Comparison of ENCODE assay signal across 24 cellular contexts in the genomic region with DNA sequence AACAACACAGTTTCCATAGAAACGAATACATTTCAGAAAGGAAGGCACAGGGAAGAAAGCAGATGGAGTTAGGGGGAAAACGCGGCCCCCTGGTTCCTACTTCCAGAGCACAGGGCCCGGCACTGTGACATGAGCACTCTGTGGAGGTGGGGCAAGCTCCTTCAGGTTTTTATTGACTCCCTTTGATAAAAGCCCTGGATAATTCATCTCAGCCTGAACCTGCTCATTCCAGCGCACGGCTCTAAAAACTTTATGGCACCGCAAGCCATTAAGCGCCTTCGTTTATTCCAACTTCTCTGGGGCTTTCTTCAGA.
"Had no signal": no experiment of that assay in that cellular context is flagged by ENCODE, and none has a peak within 500 bp of the region (broad histone marks: within the 10 kb centered on the region; RNA-seq: fewer than 3 reads in every experiment).

No MANE protein-coding gene starts in this region.

- H3K4me3 Mint-ChIP-seq: dendritic cell treated with granulocyte-macrophage colony-stimulating factor and Interleukin-4, amounts not matched to agents 40 ng/mL and 50 ng/mL, for 4 days; immature natural killer cell; natural killer cell; stimulated activated effector memory CD8-positive, alpha-beta T cell treated with anti-CD3 and anti-CD28 coated beads, Interleukin-12 subunit alpha, Interleukin-12 subunit beta, amount 100 ng/mL, for 72 hours had no signal

- H3K9me3 ChIP-seq: colonic mucosa, esophagus squamous epithelium, lower lobe of right lung, ovary, psoas muscle, sigmoid colon, stomach, thyroid gland had no signal

- H3K27ac Mint-ChIP-seq: dendritic cell treated with granulocyte-macrophage colony-stimulating factor and Interleukin-4, amounts not matched to agents 40 ng/mL and 50 ng/mL, for 4 days; immature natural killer cell; natural killer cell; stimulated activated effector memory CD8-positive, alpha-beta T cell treated with anti-CD3 and anti-CD28 coated beads, Interleukin-12 subunit alpha, Interleukin-12 subunit beta, amount 100 ng/mL, for 72 hours had no signal

- ATAC-seq: left colon; left ventricle myocardium superior; lower lobe of right lung; natural killer cell; psoas muscle; right cardiac atrium; stimulated activated effector memory CD8-positive, alpha-beta T cell treated with anti-CD3 and anti-CD28 coated beads, Interleukin-12 subunit alpha, Interleukin-12 subunit beta, amount 100 ng/mL, for 72 hours had no signal

- H3K36me3 ChIP-seq: colonic mucosa, esophagus squamous epithelium, lower lobe of right lung, ovary, sigmoid colon, stomach, thyroid gland had no signal

- H3K27ac ChIP-seq: colonic mucosa, esophagus squamous epithelium, lower lobe of right lung, ovary, psoas muscle, sigmoid colon, stomach, thyroid gland had no signal

- H3K4me1 Mint-ChIP-seq: immature natural killer cell; natural killer cell; stimulated activated effector memory CD8-positive, alpha-beta T cell treated with anti-CD3 and anti-CD28 coated beads, Interleukin-12 subunit alpha, Interleukin-12 subunit beta, amount 100 ng/mL, for 72 hours had no signal

- H3K4me3 ChIP-seq: colonic mucosa, esophagus squamous epithelium, lower lobe of right lung, ovary, psoas muscle, sigmoid colon, stomach, thyroid gland had no signal

- H3K4me1 ChIP-seq: colonic mucosa, psoas muscle, thyroid gland had no signal

- DNase-seq: colonic mucosa; effector memory CD4-positive, alpha-beta T cell; erythroblast; esophagus squamous epithelium; foreskin melanocyte; immature natural killer cell; islet precursor cell; kidney glomerular epithelial cell; left colon; left ventricle myocardium superior; lower lobe of right lung; natural killer cell; ovary; psoas muscle; right cardiac atrium; sigmoid colon; stimulated activated CD4-positive, alpha-beta T cell treated with anti-CD3 and anti-CD28 coated beads, Interleukin-2, amount 100 ng/mL, for 24 hours; stimulated activated CD4-positive, alpha-beta T cell treated with anti-CD3 and anti-CD28 coated beads, Interleukin-4, amount 100 ng/mL, for 24 hours; stimulated activated naive CD4-positive, alpha-beta T cell treated with Interleukin-2 at 50 U/mL for 16 hours; stomach; thyroid gland; trophoblast cell had no signal

- H3K27me3 ChIP-seq: colonic mucosa, ovary, thyroid gland had no signal

- H3K9me3 Mint-ChIP-seq: dendritic cell treated with granulocyte-macrophage colony-stimulating factor and Interleukin-4, amounts not matched to agents 40 ng/mL and 50 ng/mL, for 4 days; immature natural killer cell; natural killer cell; stimulated activated effector memory CD8-positive, alpha-beta T cell treated with anti-CD3 and anti-CD28 coated beads, Interleukin-12 subunit alpha, Interleukin-12 subunit beta, amount 100 ng/mL, for 72 hours had no signal

- H3K36me3 Mint-ChIP-seq: immature natural killer cell; natural killer cell; stimulated activated effector memory CD8-positive, alpha-beta T cell treated with anti-CD3 and anti-CD28 coated beads, Interleukin-12 subunit alpha, Interleukin-12 subunit beta, amount 100 ng/mL, for 72 hours had no signal
